ENCODE assay signal across 8 cellular contexts in the genomic region with DNA sequence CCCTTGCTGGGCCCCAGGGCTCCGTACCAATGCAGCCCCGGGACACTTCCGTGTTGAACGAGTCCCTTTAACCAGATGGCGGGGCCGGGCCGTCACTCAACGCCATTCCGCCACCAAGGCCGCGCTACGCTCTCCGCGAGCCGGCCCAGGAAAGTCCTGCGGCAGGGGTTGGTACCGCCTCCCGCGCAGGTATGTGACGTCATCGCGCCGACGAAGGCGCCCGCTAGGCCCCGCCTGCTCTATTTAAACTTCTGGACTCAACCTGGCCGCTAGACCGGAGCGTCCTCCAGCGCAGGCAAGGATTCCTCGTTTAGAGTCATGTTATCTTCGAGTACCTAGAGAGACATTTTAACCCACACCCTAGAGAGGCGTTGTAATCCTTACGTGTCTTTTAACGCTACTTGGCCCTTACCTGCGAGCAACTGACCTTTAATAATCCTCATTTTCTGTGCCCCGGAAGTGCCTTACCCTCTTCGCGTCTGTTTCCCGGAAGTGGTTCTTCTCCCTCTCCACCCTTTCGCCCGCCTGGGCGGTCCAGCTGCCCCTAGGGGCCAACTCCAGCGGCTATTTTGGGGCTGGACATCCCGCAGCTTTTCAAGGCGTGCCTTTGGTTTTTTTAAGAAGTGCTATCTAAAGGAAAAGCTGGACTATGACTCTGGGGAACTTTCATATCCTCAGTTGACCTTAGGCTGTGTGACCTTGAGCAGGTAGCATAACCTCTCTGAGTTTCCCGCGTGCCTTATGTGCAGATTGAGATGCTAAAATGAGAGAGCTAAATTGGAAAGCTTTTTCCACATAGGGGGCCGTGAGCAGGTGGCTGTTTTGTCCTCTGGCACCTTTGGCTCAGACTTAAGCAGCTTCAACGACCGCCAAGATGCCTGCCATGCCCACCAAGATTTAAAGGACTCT. TPM values are rescaled to one million over a fixed set of nuclear protein-coding genes. Genes with fewer than 3 reads are reported as not detected.
A peak's percentile ranks its signal among the peaks of the same experiment; 100 is the strongest.
DNase-seq lines count a peak whose midpoint lies in the region; ATAC-seq and TF ChIP-seq lines count a peak whose summit lies in the region.

A gene with protein sequence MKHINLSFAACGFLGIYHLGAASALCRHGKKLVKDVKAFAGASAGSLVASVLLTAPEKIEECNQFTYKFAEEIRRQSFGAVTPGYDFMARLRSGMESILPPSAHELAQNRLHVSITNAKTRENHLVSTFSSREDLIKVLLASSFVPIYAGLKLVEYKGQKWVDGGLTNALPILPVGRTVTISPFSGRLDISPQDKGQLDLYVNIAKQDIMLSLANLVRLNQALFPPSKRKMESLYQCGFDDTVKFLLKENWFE (minus strand): TSS at position 155 of the 909 bp plus-strand sequence. CDS start 1,294 bp downstream, outside the sequence.

- WGBS in prostate gland, result 7% methylated on average over 43 of the region's 52 CpGs

- peak within 1 kb of the TSS; percentile 69 to 75 for H3K27ac ChIP-seq in prostate gland
- H3K27ac ChIP-seq in upper lobe of right lung, result peak within 1 kb of the TSS; percentile 83

- peak; percentile 97 to 98 for ATAC-seq in left cardiac atrium
- ATAC-seq in upper lobe of right lung, result peak; percentile 97

- peak; percentile 33 for TF ChIP-seq POLR2A in prostate gland (IDR thresholded peaks at IDR 0.05)

- H3K27me3 ChIP-seq in prostate gland (replicated peaks; ENCODE audit: insufficient read depth), result no peaks in the 10 kb centered on the region
- H3K27me3 ChIP-seq in upper lobe of right lung, result no peaks in the 10 kb centered on the region

- H3K9me3 ChIP-seq in prostate gland (no peaks in the 10 kb centered on the region), upper lobe of right lung (no peaks in the 10 kb centered on the region)

- H3K4me3 ChIP-seq in prostate gland (peak within 1 kb of the TSS; percentile 43 to 45), upper lobe of right lung (peak within 1 kb of the TSS; percentile 57)

- DNase-seq in COLO829 (ENCODE audit: low spot score), result peak; percentile 68
- DNase-seq in GM20000 (ENCODE audit: low spot score), result peak; percentile 76
- peak; percentile 82 for DNase-seq in HT1080 (ENCODE audit: low read depth)
- peak; percentile 48 to 92 (median 70) for DNase-seq in T-helper 1 cell
- peak; percentile 70 for DNase-seq in amniotic epithelial cell (ENCODE audit: low read depth)
- DNase-seq in left cardiac atrium, result peak; percentile 86
- DNase-seq in prostate gland (ENCODE audit: low spot score), result peak; percentile 74
- DNase-seq in upper lobe of right lung, result peak; percentile 93

- TF ChIP-seq CTCF in GM20000 (IDR thresholded peaks at IDR 0.05; ENCODE audit: extremely low read depth, missing control alignments) (no peak), prostate gland (IDR thresholded peaks at IDR 0.05) (peak in 2 of 4 experiments; percentile 22 to 26), upper lobe of right lung (IDR thresholded peaks at IDR 0.05) (peak; percentile 34)

- H3K4me1 ChIP-seq in prostate gland (replicated peaks) (no peaks in the 10 kb centered on the region), upper lobe of right lung (no peaks in the 10 kb centered on the region)

- no peaks in the 10 kb centered on the region for H3K36me3 ChIP-seq in prostate gland
- no peaks in the 10 kb centered on the region for H3K36me3 ChIP-seq in upper lobe of right lung

- intact Hi-C loops in left cardiac atrium (cut with DNase I), result loop anchor here in 1 of 2 donors (5.0 to 10.0 kb wide), 2 partner anchors 790 to 1903 kb away; no protein-coding TSS in a partner anchor
- intact Hi-C loops in prostate gland (cut with DNase I), result no loop called here
- intact Hi-C loops in upper lobe of right lung (cut with DNase I), result no loop called here

RNA-seq across cellular contexts. Expression of the gene that starts here (rescaled TPM):
- total RNA-seq in HT1080 (2014; rRNA removed; shearing (Covaris generic)), result 21.0 and 31.0 TPM in 2 replicates
- 19.1 and 25.3 TPM in 2 replicates for polyA plus RNA-seq in HT1080 (2015; cell fraction: cytosol; rRNA removed)
- 8.7 and 10.4 TPM in 2 replicates for polyA plus RNA-seq in HT1080 (2015; cell fraction: nucleus; rRNA removed)
- total RNA-seq in left cardiac atrium (10 to 100 TPM; 30.1 to 33.2 TPM), prostate gland (10 to 100 TPM; 23.1 to 29.0 TPM), upper lobe of right lung (9.7 TPM)

Comparison
In these comparisons a context has a peak if more than half of its experiments do, and no peak if none do; other contexts are left out.
1. Peak in every context shown above with its lines: DNase-seq, ATAC-seq, H3K4me3 ChIP-seq and H3K27ac ChIP-seq.